8 cellular contexts compared by ENCODE assay signal in the genomic region with DNA sequence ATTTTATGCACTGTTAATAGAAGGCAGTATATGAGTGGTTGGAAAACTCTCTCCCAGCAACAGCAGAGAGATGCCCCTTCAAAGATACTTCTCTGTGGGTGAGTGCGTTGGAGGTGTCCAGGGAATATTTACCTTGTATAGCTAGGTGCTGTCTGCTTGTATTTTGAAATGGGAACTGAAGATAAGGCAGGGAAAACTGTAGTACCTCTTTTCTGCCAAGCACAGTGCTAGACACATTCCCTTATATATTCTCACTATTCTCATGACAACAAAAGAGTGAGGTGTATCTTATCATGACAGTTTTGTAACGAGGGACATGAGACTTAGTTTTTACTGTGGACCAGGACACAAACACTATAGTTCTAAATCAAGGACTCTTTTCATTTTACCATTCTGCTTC.
DNase-seq lines count a peak whose midpoint lies in the region; ATAC-seq and TF ChIP-seq lines count a peak whose summit lies in the region.

No MANE protein-coding gene starts in this region.

- no peaks in the 10 kb centered on the region for H3K9me3 Mint-ChIP-seq in activated naive CD4-positive, alpha-beta T cell treated with anti-CD3 and anti-CD28 coated beads, Interleukin-2, amount 50 U/mL, for 24 hours
- H3K9me3 Mint-ChIP-seq in stimulated activated naive CD8-positive, alpha-beta T cell treated with anti-CD3 and anti-CD28 coated beads, Interleukin-15, amount 100 ng/mL, for 72 hours, result no peaks in the 10 kb centered on the region

- H3K27ac Mint-ChIP-seq in activated naive CD4-positive, alpha-beta T cell treated with anti-CD3 and anti-CD28 coated beads, Interleukin-2, amount 50 U/mL, for 24 hours, result peak overlapping the region; percentile 96
- H3K27ac Mint-ChIP-seq in stimulated activated naive CD8-positive, alpha-beta T cell treated with anti-CD3 and anti-CD28 coated beads, Interleukin-15, amount 100 ng/mL, for 72 hours, result peak overlapping the region in 1 of 2 donors; percentile 62

- H3K4me3 ChIP-seq in epithelial cell of esophagus (ENCODE audit: low read length), result peak overlapping the region; percentile 81

- H3K36me3 Mint-ChIP-seq in activated naive CD4-positive, alpha-beta T cell treated with anti-CD3 and anti-CD28 coated beads, Interleukin-2, amount 50 U/mL, for 24 hours, result peaks cover 4% of the 10 kb centered on the region

- peak; percentile 63 for TF ChIP-seq CTCF in epithelial cell of esophagus (IDR thresholded peaks at IDR 0.05; ENCODE audit: insufficient read depth, low read depth, low read length, missing control alignments)

- no peak for DNase-seq in activated naive CD4-positive, alpha-beta T cell (lab: John Stamatoyannopoulos, UW)
- DNase-seq in NCI-H748 treated with DMSO at 0.1 percent for 48 hours (lab: John Stamatoyannopoulos, UW), result peak; percentile 55
- DNase-seq in epithelial cell of esophagus (ENCODE audit: low read depth), result peak; percentile 59
- no peak for DNase-seq in stimulated activated naive CD8-positive, alpha-beta T cell treated with anti-CD3 and anti-CD28 coated beads, Interleukin-15, amount 100 ng/mL, for 72 hours
- DNase-seq in T1000 (lab: John Stamatoyannopoulos, UW), result no peak
- no peak for DNase-seq in activated CD4-positive, CD25-positive, alpha-beta regulatory T cell treated with anti-CD3 and anti-CD28 coated beads, Interleukin-2, amount 50 U/mL, for 72 hours
- DNase-seq in stimulated activated CD4-positive, alpha-beta T cell treated with anti-CD3 and anti-CD28 coated beads, Interleukin-4, amount 100 ng/mL, for 4 hours, result no peak

- H3K4me3 Mint-ChIP-seq in activated naive CD4-positive, alpha-beta T cell treated with anti-CD3 and anti-CD28 coated beads, Interleukin-2, amount 50 U/mL, for 24 hours, result peak overlapping the region; percentile 99
- H3K4me3 Mint-ChIP-seq in stimulated activated naive CD8-positive, alpha-beta T cell treated with anti-CD3 and anti-CD28 coated beads, Interleukin-15, amount 100 ng/mL, for 72 hours, result peak overlapping the region; percentile 96 to 97

- no peaks in the 10 kb centered on the region for H3K27me3 Mint-ChIP-seq in activated naive CD4-positive, alpha-beta T cell treated with anti-CD3 and anti-CD28 coated beads, Interleukin-2, amount 50 U/mL, for 24 hours
- H3K27me3 Mint-ChIP-seq in stimulated activated naive CD8-positive, alpha-beta T cell treated with anti-CD3 and anti-CD28 coated beads, Interleukin-15, amount 100 ng/mL, for 72 hours, result no peaks in the 10 kb centered on the region

- H3K4me1 Mint-ChIP-seq in activated naive CD4-positive, alpha-beta T cell treated with anti-CD3 and anti-CD28 coated beads, Interleukin-2, amount 50 U/mL, for 24 hours, result peaks cover 78% of the 10 kb centered on the region
- peaks cover 70% of the 10 kb centered on the region for H3K4me1 Mint-ChIP-seq in stimulated activated naive CD8-positive, alpha-beta T cell treated with anti-CD3 and anti-CD28 coated beads, Interleukin-15, amount 100 ng/mL, for 72 hours

- no peak for ATAC-seq in stimulated activated naive CD8-positive, alpha-beta T cell treated with anti-CD3 and anti-CD28 coated beads, Interleukin-15, amount 100 ng/mL, for 72 hours

Comparison
In these comparisons a context has a peak if more than half of its experiments do, and no peak if none do; other contexts are left out.
1. DNase-seq: peak in NCI-H748 treated with DMSO at 0.1 percent for 48 hours (single experiment) and epithelial cell of esophagus (single experiment); none in activated naive CD4-positive, alpha-beta T cell (0 of 4), stimulated activated naive CD8-positive, alpha-beta T cell treated with anti-CD3 and anti-CD28 coated beads, Interleukin-15, amount 100 ng/mL, for 72 hours (0 of 2), T1000 (single experiment), activated CD4-positive, CD25-positive, alpha-beta regulatory T cell treated with anti-CD3 and anti-CD28 coated beads, Interleukin-2, amount 50 U/mL, for 72 hours (single experiment) and stimulated activated CD4-positive, alpha-beta T cell treated with anti-CD3 and anti-CD28 coated beads, Interleukin-4, amount 100 ng/mL, for 4 hours (0 of 2).